ENCODE assay signal across 10 cellular contexts in genomic region chr16:22132801-22133200, GRCh38. TPM values are rescaled to one million over a fixed set of nuclear protein-coding genes. Genes with fewer than 3 reads are reported as not detected.
"Had no signal": no experiment of that assay in that cellular context is flagged by ENCODE, and none has a peak within 500 bp of the region (broad histone marks: within the 10 kb centered on the region; RNA-seq: fewer than 3 reads in every experiment).

No MANE protein-coding gene starts in this region.

- H3K36me3 ChIP-seq: HAP-1 had no signal

- H3K9me3 ChIP-seq: HAP-1 had no signal

- H3K27ac ChIP-seq: GM23248 had no signal

- DNase-seq: GM23248, GOT3, H7, KBM-7 had no signal

- H2AFZ ChIP-seq: GM23248 had no signal

- H3K9ac ChIP-seq: GM23248 had no signal

- ATAC-seq: HCT116 had no signal

- FAIRE-seq: HTR-8/SVneo had no signal

- H3K4me1 ChIP-seq: HAP-1 had no signal

- H3K4me3 ChIP-seq: GM23248, HAP-1 had no signal

RNA-seq across cellular contexts. Expression of gene SDR42E2, which starts 29.5 kb away (rescaled TPM):
- total RNA-seq: GM23248, H4, H7 had no signal
- polyA plus RNA-seq: GM23248 had no signal

RNA-seq across cellular contexts. Expression of gene VWA3A, which starts 40.5 kb away (rescaled TPM):
- total RNA-seq: GM23248, H4, HT-29 had no signal
- polyA plus RNA-seq: GM23248, IgD-negative memory B cell had no signal
